3 cellular contexts compared by ENCODE assay signal in the genomic region with DNA sequence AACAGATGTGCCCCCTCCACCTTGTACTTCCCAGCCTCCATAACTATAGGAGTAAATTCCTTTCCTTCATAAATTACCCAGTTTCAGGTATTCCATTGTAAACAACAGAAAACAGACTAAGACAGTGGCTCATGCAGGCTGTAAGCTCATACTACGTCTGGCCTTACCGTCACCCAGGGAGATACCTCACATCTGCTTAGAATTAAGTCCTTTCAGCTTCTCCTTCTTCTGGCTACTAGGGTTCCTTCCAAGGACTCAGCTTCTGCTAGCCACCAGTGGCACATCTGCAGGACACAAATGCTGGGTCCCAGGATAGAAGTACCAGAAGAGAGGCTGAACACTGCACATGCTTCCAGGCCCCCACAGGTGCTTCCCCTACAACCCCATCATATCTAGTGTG.
"Had no signal": no experiment of that assay in that cellular context is flagged by ENCODE, and none has a peak within 500 bp of the region (broad histone marks: within the 10 kb centered on the region; RNA-seq: fewer than 3 reads in every experiment).

No MANE protein-coding gene starts in this region.

- H2AFZ ChIP-seq: GM23338 had no signal

- DNase-seq: H9, HCEC 1CT had no signal

- H3K4me2 ChIP-seq: GM23338 had no signal

- H3K4me3 ChIP-seq: GM23338 had no signal

- ATAC-seq: GM23338 had no signal
